ENCODE assay signal across 8 cellular contexts in genomic region chr17:3723556-3724372, GRCh38. TPM values are rescaled to one million over a fixed set of nuclear protein-coding genes. Genes with fewer than 3 reads are reported as not detected.
DNase-seq lines count a peak whose midpoint lies in the region; ATAC-seq and TF ChIP-seq lines count a peak whose summit lies in the region.

TSS of gene HASPIN (plus strand) at chr17:3723903. CDS start at chr17:3723936, 33 bp downstream.

- 0 out of 2 replicates have a peak, but pooled peaks have one; percentile 0 for TF ChIP-seq CTCF in OCI-LY7 (conservative IDR thresholded peaks at IDR 0.05; ENCODE audit: low read length)

- peaks cover 63% of the 10 kb centered on the region for H3K36me3 ChIP-seq in OCI-LY7 (ENCODE audit: insufficient read depth, low read length)
- peaks cover 0 to 4% of the 10 kb centered on the region in 2 donors for H3K36me3 ChIP-seq in mucosa of rectum (ENCODE audit: control insufficient read depth in 2 of 2, insufficient read depth in 2 of 2, low read length in 2 of 2)

- H3K4me2 ChIP-seq in OCI-LY7 (ENCODE audit: low read length) = peak within 1 kb of the TSS; percentile 90

- peaks cover 26% of the 10 kb centered on the region for H4K20me1 ChIP-seq in OCI-LY7 (ENCODE audit: insufficient read depth, low read length)

- no peaks in the 10 kb centered on the region for H3K9me3 ChIP-seq in OCI-LY7 (ENCODE audit: low read length)
- no peaks in the 10 kb centered on the region for H3K9me3 ChIP-seq in mucosa of rectum (ENCODE audit: control insufficient read depth in 2 of 2, low read length in 2 of 2)

- DNase-seq in DMS 273 (lab: John Stamatoyannopoulos, UW; ENCODE audit: unreplicated experiment) = peak; percentile 96
- DNase-seq in HuH-7 (ENCODE audit: low spot score) = peak; percentile 92
- DNase-seq in OCI-LY7 (ENCODE audit: low spot score) = peak; percentile 98
- peak; percentile 84 for DNase-seq in activated T-cell treated with anti-CD3 and anti-CD28 coated beads for 4 hours
- DNase-seq in epithelial cell of prostate (ENCODE audit: low read depth, low spot score) = no peak
- DNase-seq in stimulated activated CD8-positive, alpha-beta memory T cell treated with anti-CD3 and anti-CD28 coated beads, Interleukin-4, amount 100 ng/mL, for 48 hours = peak; percentile 94

- H3K9ac ChIP-seq in mucosa of rectum (ENCODE audit: low read depth in 1 of 2, low read length in 2 of 2) = peak within 1 kb of the TSS; percentile 83 to 85

- no peaks in the 10 kb centered on the region for H3K27me3 ChIP-seq in mucosa of rectum (ENCODE audit: control insufficient read depth in 2 of 2, insufficient read depth in 2 of 2, low read length in 2 of 2)

- intact Hi-C loops in OCI-LY7 (cut with micrococcal nuclease; ENCODE audit: unreplicated experiment) = loop anchor here (1.0 kb wide), 2 partner anchors 12 to 30 kb away; no protein-coding TSS in a partner anchor

- H3K4me3 ChIP-seq in OCI-LY7 (ENCODE audit: low read depth, low read length, poor library complexity, severe bottlenecking) (peak within 1 kb of the TSS; percentile 97), mucosa of rectum (ENCODE audit: low read length in 2 of 2) (peak within 1 kb of the TSS; percentile 78 to 88)

- POLR2A ChIA-PET in OCI-LY7 (lab: Charles Lee) = interaction anchor here (0.6 to 2.9 kb wide), 6 partner anchors 12 to 134 kb away, joined by 3 to 22 read pairs (median 4); partner anchors contain the start of gene P2RX5

- no TSS peak for BruUV-seq in OCI-LY7 (replicated peaks; lab: Mats Ljungman, UMichigan)

- H3K9me2 ChIP-seq in OCI-LY7 (ENCODE audit: insufficient read depth, low read length) = no peaks in the 10 kb centered on the region

- H3K4me1 ChIP-seq in OCI-LY7 (ENCODE audit: insufficient read depth, low read length, poor library complexity, severe bottlenecking) (peaks cover 66% of the 10 kb centered on the region), mucosa of rectum (ENCODE audit: control insufficient read depth in 2 of 2, insufficient read depth in 2 of 2, low read length in 2 of 2) (peaks cover 18 to 21% of the 10 kb centered on the region in 2 donors)

- H3K27ac ChIP-seq in OCI-LY7 (ENCODE audit: low read depth, low read length, poor library complexity, severe bottlenecking) (peak within 1 kb of the TSS; percentile 70), epithelial cell of prostate (peak within 1 kb of the TSS; percentile 61), mucosa of rectum (ENCODE audit: low read depth in 2 of 2, low read length in 2 of 2) (peak within 1 kb of the TSS; percentile 73 to 89)

- CTCF ChIA-PET in OCI-LY7 (lab: Charles Lee; ENCODE audit: unreplicated experiment) = interaction anchor here (0.6 kb wide), 1 partner anchor 15 kb away, joined by 3 read pairs; no protein-coding TSS in a partner anchor

- ATAC-seq in GM21515 (IDR thresholded peaks at IDR 0.05; ENCODE audit: unreplicated experiment) = peak; percentile 88

- H3K79me2 ChIP-seq in OCI-LY7 (ENCODE audit: insufficient read depth, low read depth, low read length) = peaks cover 90% of the 10 kb centered on the region

- peak within 1 kb of the TSS; percentile 36 for H2AFZ ChIP-seq in OCI-LY7 (ENCODE audit: low read length)

RNA-seq across cellular contexts. Expression of gene HASPIN, which starts in this region (rescaled TPM):
- total RNA-seq in OCI-LY7 (2014; rRNA removed; shearing (Covaris generic)) = 60.8 and 88.6 TPM in 2 replicates
- total RNA-seq in OCI-LY7 (2022) = 66.2 and 71.3 TPM in 2 replicates
